Comparison of ENCODE assay signal across 13 cellular contexts in the genomic region with DNA sequence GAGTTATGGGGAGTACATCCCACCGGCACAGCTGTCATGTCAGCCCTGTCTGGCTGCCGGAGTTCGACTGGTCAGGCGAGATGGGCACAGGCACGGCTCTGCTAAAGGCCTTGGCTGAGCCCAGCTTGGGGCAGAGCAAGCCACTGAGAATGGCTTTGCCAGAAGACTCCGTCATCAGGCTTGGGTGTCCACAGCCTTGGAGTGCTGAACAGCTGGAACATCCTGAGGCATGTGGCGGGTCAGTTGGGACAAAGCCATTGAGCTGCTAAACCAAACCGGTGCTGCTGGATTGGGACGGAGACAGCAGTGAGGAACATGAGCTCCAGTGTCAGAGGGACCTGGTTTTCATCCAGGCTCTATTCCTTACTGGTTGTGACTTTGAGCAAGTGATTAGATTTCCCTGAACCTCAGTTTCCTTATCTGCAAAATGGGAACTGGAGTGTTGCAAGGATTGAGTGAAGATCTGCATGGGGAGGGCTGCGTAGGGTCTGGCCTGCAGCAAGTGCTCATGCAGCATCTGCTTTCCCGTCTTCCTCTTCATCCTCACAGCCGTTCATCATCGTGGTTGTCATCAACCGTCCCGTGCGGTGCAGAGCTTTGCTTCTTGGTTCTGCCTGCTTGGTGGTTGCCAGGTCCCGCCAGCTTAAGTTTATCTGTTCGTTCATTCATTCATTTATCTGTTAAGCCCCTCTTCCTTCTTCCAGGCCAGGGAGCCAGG.
A peak's percentile ranks its signal among the peaks of the same experiment; 100 is the strongest.
DNase-seq lines count a peak whose midpoint lies in the region; ATAC-seq and TF ChIP-seq lines count a peak whose summit lies in the region.
"Had no signal": no experiment of that assay in that cellular context is flagged by ENCODE, and none has a peak within 500 bp of the region (broad histone marks: within the 10 kb centered on the region; RNA-seq: fewer than 3 reads in every experiment).

No MANE protein-coding gene starts in this region.

- no peaks in the 10 kb centered on the region for H3K9me3 ChIP-seq in hepatocyte (ENCODE audit: low read depth)
- H3K9me3 ChIP-seq in gastrocnemius medialis, result no peaks in the 10 kb centered on the region
- no peaks in the 10 kb centered on the region for H3K9me3 ChIP-seq in prostate gland
- H3K9me3 ChIP-seq: vagina had no signal

- no peak overlapping the region for H3K4me3 Mint-ChIP-seq in central memory CD8-positive, alpha-beta T cell
- H3K4me3 Mint-ChIP-seq: activated CD4-positive, alpha-beta T cell treated with anti-CD3 and anti-CD28 coated beads, Interleukin-2, amount 10 ng/mL, durations not matched to agents 7 days and 5 days had no signal

- H3K4me3 ChIP-seq in hepatocyte, result no peak overlapping the region
- H3K4me3 ChIP-seq in gastrocnemius medialis, result no peak overlapping the region
- no peak overlapping the region for H3K4me3 ChIP-seq in prostate gland
- H3K4me3 ChIP-seq: vagina had no signal

- DNase-seq in GM03348 (ENCODE audit: low spot score) (peak; percentile 29), hepatocyte (ENCODE audit: low spot score) (no peak), gastrocnemius medialis (peak; percentile 59 to 74), HPDE6-E6E7 (ENCODE audit: extremely low spot score) (no peak), NCI-H187 (lab: John Stamatoyannopoulos, UW) (no peak), DMS79 (lab: John Stamatoyannopoulos, UW) (no peak), prostate gland (ENCODE audit: low spot score) (no peak)
- no peak for DNase-seq in central memory CD8-positive, alpha-beta T cell (ENCODE audit: low spot score in 2 of 2)
- DNase-seq: NCI-H1436, SW 1271 had no signal

- H3K36me3 Mint-ChIP-seq in central memory CD8-positive, alpha-beta T cell (ENCODE audit: insufficient read depth), result peaks cover 5% of the 10 kb centered on the region

- H3K27ac Mint-ChIP-seq in central memory CD8-positive, alpha-beta T cell (ENCODE audit: low read depth), result peak overlapping the region; percentile 87
- H3K27ac Mint-ChIP-seq: activated CD4-positive, alpha-beta T cell treated with anti-CD3 and anti-CD28 coated beads, Interleukin-2, amount 10 ng/mL, durations not matched to agents 7 days and 5 days had no signal

- intact Hi-C loops in gastrocnemius medialis (cut with DNase I; ENCODE audit: low total_unique reads) (no loop called here), prostate gland (cut with DNase I) (no loop called here)

- peaks cover under 1% of the 10 kb centered on the region for H3K79me2 ChIP-seq in hepatocyte

- peaks cover 4% of the 10 kb centered on the region for H4K20me1 ChIP-seq in hepatocyte (ENCODE audit: insufficient read depth, poor library complexity, severe bottlenecking)

- in situ Hi-C loops in gastrocnemius medialis (cut with MboI; ENCODE audit: low sequenced_read_pairs in 4 of 4), result no loop called here

- H3K4me2 ChIP-seq in hepatocyte, result no peak overlapping the region

- ATAC-seq in central memory CD8-positive, alpha-beta T cell (replicated peaks; ENCODE audit: extremely low read depth, poor library complexity, severe bottlenecking), result no peak
- peak; percentile 85 for ATAC-seq in gastrocnemius medialis

- H3K4me1 ChIP-seq in hepatocyte (ENCODE audit: insufficient read depth) (peaks cover 28% of the 10 kb centered on the region), gastrocnemius medialis (peaks cover 18 to 28% of the 10 kb centered on the region in 2 donors), prostate gland (replicated peaks) (peaks cover 2% of the 10 kb centered on the region)

- peaks cover 16% of the 10 kb centered on the region for H3K4me1 Mint-ChIP-seq in central memory CD8-positive, alpha-beta T cell

- TF ChIP-seq POLR2A in gastrocnemius medialis (IDR thresholded peaks at IDR 0.05) (no peak), prostate gland (IDR thresholded peaks at IDR 0.05) (no peak)

- H3K9me3 Mint-ChIP-seq in central memory CD8-positive, alpha-beta T cell, result no peaks in the 10 kb centered on the region
- H3K9me3 Mint-ChIP-seq: activated CD4-positive, alpha-beta T cell treated with anti-CD3 and anti-CD28 coated beads, Interleukin-2, amount 10 ng/mL, durations not matched to agents 7 days and 5 days had no signal

- no peaks in the 10 kb centered on the region for H3K27me3 Mint-ChIP-seq in central memory CD8-positive, alpha-beta T cell
- H3K27me3 Mint-ChIP-seq: activated CD4-positive, alpha-beta T cell treated with anti-CD3 and anti-CD28 coated beads, Interleukin-2, amount 10 ng/mL, durations not matched to agents 7 days and 5 days had no signal

- H3K36me3 ChIP-seq in hepatocyte (replicated peaks; ENCODE audit: insufficient read depth, low read depth), result no peaks in the 10 kb centered on the region
- H3K36me3 ChIP-seq in gastrocnemius medialis, result no peaks in the 10 kb centered on the region
- H3K36me3 ChIP-seq in prostate gland, result no peaks in the 10 kb centered on the region
- H3K36me3 ChIP-seq: vagina had no signal

- H3K27ac ChIP-seq in hepatocyte (peak overlapping the region; percentile 59), gastrocnemius medialis (peak overlapping the region; percentile 22 to 73 (median 34)), prostate gland (no peak overlapping the region)
- H3K27ac ChIP-seq: C4-2B had no signal

- WGBS in hepatocyte (ENCODE audit: low lambda C conversion rate, missing lambda C conversion rate), result 61% methylated on average over 18 of the region's 18 CpGs
- WGBS in prostate gland, result 50% methylated on average over 18 of the region's 18 CpGs

- H2AFZ ChIP-seq in hepatocyte, result no peak overlapping the region

- no peak for TF ChIP-seq CTCF in hepatocyte (IDR thresholded peaks at IDR 0.05; ENCODE audit: poor library complexity)
- TF ChIP-seq CTCF in gastrocnemius medialis (IDR thresholded peaks at IDR 0.05 in 4 of 5, conservative IDR thresholded peaks at IDR 0.05 in 1 of 5), result no peak
- no peak for TF ChIP-seq CTCF in prostate gland (IDR thresholded peaks at IDR 0.05)

- no peaks in the 10 kb centered on the region for H3K9me2 ChIP-seq in hepatocyte (replicated peaks; ENCODE audit: insufficient read depth)

- H3K27me3 ChIP-seq in hepatocyte, result no peaks in the 10 kb centered on the region
- H3K27me3 ChIP-seq in gastrocnemius medialis, result no peaks in the 10 kb centered on the region
- no peaks in the 10 kb centered on the region for H3K27me3 ChIP-seq in prostate gland (replicated peaks; ENCODE audit: insufficient read depth)
- H3K27me3 ChIP-seq: vagina had no signal

Comparison
In these comparisons a context has a peak if more than half of its experiments do, and no peak if none do; other contexts are left out.
1. DNase-seq: peak in GM03348 (single experiment) and gastrocnemius medialis (2 of 2); none in central memory CD8-positive, alpha-beta T cell (0 of 2), hepatocyte (single experiment), HPDE6-E6E7 (single experiment), NCI-H187 (0 of 2), DMS79 (single experiment) and prostate gland (single experiment).
2. H3K27ac ChIP-seq: peak in hepatocyte (single experiment) and gastrocnemius medialis (4 of 4); none in prostate gland (0 of 2).